10 cellular contexts compared by ENCODE assay signal in genomic region chr2:216478151-216478550, GRCh38. TPM values are rescaled to one million over a fixed set of nuclear protein-coding genes. Genes with fewer than 3 reads are reported as not detected.
DNase-seq lines count a peak whose midpoint lies in the region; ATAC-seq and TF ChIP-seq lines count a peak whose summit lies in the region.
"Had no signal": no experiment of that assay in that cellular context is flagged by ENCODE, and none has a peak within 500 bp of the region (broad histone marks: within the 10 kb centered on the region; RNA-seq: fewer than 3 reads in every experiment).

No MANE protein-coding gene starts in this region.

- peaks cover 15% of the 10 kb centered on the region for H3K4me1 Mint-ChIP-seq in T-helper 2 cell treated with Interferon-gamma antibody and Interleukin-4, amounts not matched to agents 5 μg/mL and 100 μg/mL, for 36 hours (ENCODE audit: low read depth)

- H3K4me3 ChIP-seq in ACC112 (ENCODE audit: low read depth, low read length) (no peak overlapping the region), HCT116 (replicated peaks in 1 of 2; ENCODE audit: low read depth in 1 of 2, low read length in 2 of 2) (no peak overlapping the region)

- no TSS peak for BruUV-seq in HCT116 (replicated peaks; lab: Mats Ljungman, UMichigan)

- no peaks in the 10 kb centered on the region for H4K20me1 ChIP-seq in HCT116 (ENCODE audit: insufficient read depth)

- intact Hi-C loops in HCT116 (cut with micrococcal nuclease): no loop called here

- H2AFZ ChIP-seq in ACC112 (ENCODE audit: low read length, unreplicated experiment) (no peak overlapping the region), HCT116 (ENCODE audit: low read depth, low read length, poor library complexity, severe bottlenecking) (no peak overlapping the region)

- H3K9me2 ChIP-seq in HCT116 (ENCODE audit: insufficient read depth): no peaks in the 10 kb centered on the region

- peak; percentile 85 for ATAC-seq in HCT116
- ATAC-seq in GM18505 (IDR thresholded peaks at IDR 0.05; ENCODE audit: unreplicated experiment): no peak
- ATAC-seq in GM21825 (IDR thresholded peaks at IDR 0.05; ENCODE audit: unreplicated experiment): no peak
- ATAC-seq: left colon had no signal

- no peaks in the 10 kb centered on the region for H3K9me3 Mint-ChIP-seq in T-helper 2 cell treated with Interferon-gamma antibody and Interleukin-4, amounts not matched to agents 5 μg/mL and 100 μg/mL, for 36 hours
- H3K9me3 Mint-ChIP-seq: activated naive CD8-positive, alpha-beta T cell treated with anti-CD3 and anti-CD28 coated beads, Interleukin-2, amount 10 ng/mL, durations not matched to agents 7 days and 5 days had no signal

- POLR2A ChIA-PET in HCT116 (lab: Charles Lee): interaction anchor here (1.1 kb wide), 1 partner anchor 20 kb away, joined by 4 read pairs; the partner anchor contains the start of gene RPL37A

- H3K4me2 ChIP-seq in HCT116 (ENCODE audit: low read length): peak overlapping the region; percentile 33

- RAD21 ChIA-PET in HCT116 (lab: Charles Lee; ENCODE audit: low non-redundant PET in 1 of 2, low total read pairs in 2 of 2, uncharacterized antibody in 2 of 2, unreplicated experiment in 2 of 2): no interaction called here

- no peaks in the 10 kb centered on the region for H3K27me3 Mint-ChIP-seq in T-helper 2 cell treated with Interferon-gamma antibody and Interleukin-4, amounts not matched to agents 5 μg/mL and 100 μg/mL, for 36 hours (ENCODE audit: low read depth)
- H3K27me3 Mint-ChIP-seq: activated naive CD8-positive, alpha-beta T cell treated with anti-CD3 and anti-CD28 coated beads, Interleukin-2, amount 10 ng/mL, durations not matched to agents 7 days and 5 days had no signal

- peaks cover 12% of the 10 kb centered on the region for H3K36me3 ChIP-seq in ACC112 (ENCODE audit: insufficient read depth, low read length)
- H3K36me3 ChIP-seq in HCT116 (ENCODE audit: control insufficient read depth in 1 of 2, insufficient read depth in 2 of 2, low read length in 2 of 2): peaks cover 0 to 5% of the 10 kb centered on the region in 2 experiments; a peak in 1 of 4 replicates

- TF ChIP-seq RAD21 in HCT116 (IDR thresholded peaks at IDR 0.05; ENCODE audit: low read depth): no peak

- TF ChIP-seq POLR2A in HCT116 (IDR thresholded peaks at IDR 0.05; ENCODE audit: borderline replicate concordance, extremely low read depth, insufficient read depth, insufficient read length) (no peak), GM18505 (IDR thresholded peaks at IDR 0.05; ENCODE audit: borderline replicate concordance, extremely low read depth, insufficient read depth, insufficient read length) (no peak)

- peaks cover 16% of the 10 kb centered on the region for H3K4me1 ChIP-seq in ACC112 (ENCODE audit: control insufficient read depth, insufficient read depth, low read length, unreplicated experiment)
- H3K4me1 ChIP-seq in HCT116 (ENCODE audit: control insufficient read depth in 1 of 2, insufficient read depth in 2 of 2, low read length in 2 of 2): peaks cover 0 to 14% of the 10 kb centered on the region in 2 experiments; a peak in 2 of 4 replicates

- peak; percentile 50 for DNase-seq in HCT116 (ENCODE audit: low read depth, low spot score)
- DNase-seq in kidney tubule cell (ENCODE audit: low spot score): peak; percentile 89
- no peak for DNase-seq in NCI-H2081 treated with DMSO at 0.1 percent for 48 hours (lab: John Stamatoyannopoulos, UW)
- DNase-seq in T-helper 2 cell treated with Interferon-gamma antibody and Interleukin-4, amounts not matched to agents 5 μg/mL and 100 μg/mL, for 36 hours (ENCODE audit: low spot score): no peak
- DNase-seq: activated naive CD8-positive, alpha-beta T cell treated with anti-CD3 and anti-CD28 coated beads, Interleukin-2, amount 10 ng/mL, durations not matched to agents 7 days and 5 days; left colon had no signal

- H3K9me3 ChIP-seq in HCT116 (ENCODE audit: control insufficient read depth in 1 of 2, insufficient read depth in 1 of 2, low read depth in 1 of 2, low read length in 2 of 2): no peaks in the 10 kb centered on the region

- H3K4me3 Mint-ChIP-seq in T-helper 2 cell treated with Interferon-gamma antibody and Interleukin-4, amounts not matched to agents 5 μg/mL and 100 μg/mL, for 36 hours: no peak overlapping the region
- H3K4me3 Mint-ChIP-seq: activated naive CD8-positive, alpha-beta T cell treated with anti-CD3 and anti-CD28 coated beads, Interleukin-2, amount 10 ng/mL, durations not matched to agents 7 days and 5 days had no signal

- H3K27ac Mint-ChIP-seq in T-helper 2 cell treated with Interferon-gamma antibody and Interleukin-4, amounts not matched to agents 5 μg/mL and 100 μg/mL, for 36 hours: no peak overlapping the region
- H3K27ac Mint-ChIP-seq: activated naive CD8-positive, alpha-beta T cell treated with anti-CD3 and anti-CD28 coated beads, Interleukin-2, amount 10 ng/mL, durations not matched to agents 7 days and 5 days had no signal

- H3K36me3 Mint-ChIP-seq in T-helper 2 cell treated with Interferon-gamma antibody and Interleukin-4, amounts not matched to agents 5 μg/mL and 100 μg/mL, for 36 hours (ENCODE audit: low read depth): peaks cover 42% of the 10 kb centered on the region

- H3K27me3 ChIP-seq in ACC112 (ENCODE audit: insufficient read depth, low read length) (no peaks in the 10 kb centered on the region), HCT116 (ENCODE audit: insufficient read depth, low read length) (no peaks in the 10 kb centered on the region)

- no peaks in the 10 kb centered on the region for H3K79me2 ChIP-seq in ACC112 (ENCODE audit: control insufficient read depth, insufficient read depth, low read length, unreplicated experiment)
- no peaks in the 10 kb centered on the region for H3K79me2 ChIP-seq in HCT116 (ENCODE audit: insufficient read depth, low read length)

- CTCF ChIA-PET in HCT116 (lab: Charles Lee): no interaction called here

- 0 out of 2 replicates have a peak overlapping the region, but pooled peaks have one; percentile 5 for H3K9ac ChIP-seq in HCT116 (ENCODE audit: low read length)

- no peak for TF ChIP-seq CTCF in HCT116 (IDR thresholded peaks at IDR 0.05 in 2 of 3, conservative IDR thresholded peaks at IDR 0.05 in 1 of 3; ENCODE audit: borderline replicate concordance in 1 of 3, insufficient read depth in 1 of 3, low read depth in 2 of 3, low read length in 2 of 3)

- 0 out of 2 replicates have a peak overlapping the region, but pooled peaks have one; percentile 10 for H3K27ac ChIP-seq in ACC112 (ENCODE audit: low read depth, low read length)
- no peak overlapping the region for H3K27ac ChIP-seq in HCT116 (ENCODE audit: low read depth, low read length)
- H3K27ac ChIP-seq in angular gyrus (ENCODE audit: low read depth, low read length): peak overlapping the region; percentile 60

TF ChIP-seq in HCT116, 20 proteins besides CTCF, POLR2A, EP300 and RAD21:
- TF ChIP-seq FOSL1 (IDR thresholded peaks at IDR 0.05; ENCODE audit: low read depth) (peak; percentile 30; the same call in 1 of the 2 replicates), SIN3A (IDR thresholded peaks at IDR 0.05; ENCODE audit: low read depth) (0 out of 2 replicates have a peak, but pooled peaks have one; percentile 35), REST (IDR thresholded peaks at IDR 0.05; ENCODE audit: low read depth) (no peak), CEBPB (IDR thresholded peaks at IDR 0.05; ENCODE audit: low read depth) (no peak), ATF3 (IDR thresholded peaks at IDR 0.05) (no peak), POLR2AphosphoS5 (IDR thresholded peaks at IDR 0.05; ENCODE audit: low read depth, low read length) (no peak), JUND (IDR thresholded peaks at IDR 0.05) (peak; percentile 44), EGR1 (IDR thresholded peaks at IDR 0.05; ENCODE audit: low read depth) (0 out of 2 replicates have a peak, but pooled peaks have one; percentile 24), SP1 (IDR thresholded peaks at IDR 0.05; ENCODE audit: low read depth) (peak; percentile 37), MAX (IDR thresholded peaks at IDR 0.05) (peak; percentile 59), ZNF274 (IDR thresholded peaks at IDR 0.05; ENCODE audit: low read depth, low read length) (no peak), YY1 (IDR thresholded peaks at IDR 0.05; ENCODE audit: extremely low read depth, insufficient replicate concordance, low read depth, low read length) (peak; percentile 7)

RNA-seq across cellular contexts. Expression of gene RPL37A, which starts 20.5 kb away (rescaled TPM):
- 3,018 TPM for total RNA-seq in HCT116 (2021; ENCODE audit: unreplicated experiment)
- 6,486 and 7,095 TPM in 2 replicates for polyA plus RNA-seq in HCT116 (2012)

Comparison
In these comparisons a context has a peak if more than half of its experiments do, and no peak if none do; other contexts are left out.
1. DNase-seq: peak in HCT116 (single experiment) and kidney tubule cell (single experiment); none in NCI-H2081 treated with DMSO at 0.1 percent for 48 hours (single experiment) and T-helper 2 cell treated with Interferon-gamma antibody and Interleukin-4, amounts not matched to agents 5 μg/mL and 100 μg/mL, for 36 hours (single experiment).